Comparison of ENCODE assay signal across 1 cellular context in genomic region chr1:7692038-7692437, GRCh38.
A peak's percentile ranks its signal among the peaks of the same experiment; 100 is the strongest.
TF ChIP-seq lines count a peak whose summit lies in the region.

No MANE protein-coding gene starts in this region.

TF ChIP-seq in HepG2, 621 proteins besides CTCF, POLR2A, EP300 and RAD21 (continued from another document):
- TF ChIP-seq PAXIP1 (CRISPR knock-in tag; conservative IDR thresholded peaks at IDR 0.05) (peak; percentile 35; the same call in 1 of the 2 replicates), RARA (CRISPR knock-in tag; IDR thresholded peaks at IDR 0.05) (peak; percentile 26; the same call in 1 of the 2 replicates), ZFX (CRISPR knock-in tag; IDR thresholded peaks at IDR 0.05; ENCODE audit: low read depth) (peak; percentile 12; the same call in 1 of the 2 replicates), PHB2 (IDR thresholded peaks at IDR 0.05; ENCODE audit: partially characterized antibody) (no peak)
- TF ChIP-seq, protein P1, sequence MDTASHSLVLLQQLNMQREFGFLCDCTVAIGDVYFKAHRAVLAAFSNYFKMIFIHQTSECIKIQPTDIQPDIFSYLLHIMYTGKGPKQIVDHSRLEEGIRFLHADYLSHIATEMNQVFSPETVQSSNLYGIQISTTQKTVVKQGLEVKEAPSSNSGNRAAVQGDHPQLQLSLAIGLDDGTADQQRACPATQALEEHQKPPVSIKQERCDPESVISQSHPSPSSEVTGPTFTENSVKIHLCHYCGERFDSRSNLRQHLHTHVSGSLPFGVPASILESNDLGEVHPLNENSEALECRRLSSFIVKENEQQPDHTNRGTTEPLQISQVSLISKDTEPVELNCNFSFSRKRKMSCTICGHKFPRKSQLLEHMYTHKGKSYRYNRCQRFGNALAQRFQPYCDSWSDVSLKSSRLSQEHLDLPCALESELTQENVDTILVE (CRISPR knock-in tag; IDR thresholded peaks at IDR 0.05), result no peak
